33 cellular contexts compared by ENCODE assay signal in genomic region chr21:32322103-32322502, GRCh38. TPM values are rescaled to one million over a fixed set of nuclear protein-coding genes. Genes with fewer than 3 reads are reported as not detected.
"Had no signal": no experiment of that assay in that cellular context is flagged by ENCODE, and none has a peak within 500 bp of the region (broad histone marks: within the 10 kb centered on the region; RNA-seq: fewer than 3 reads in every experiment).

No MANE protein-coding gene starts in this region.

- H3K4me3 ChIP-seq: adrenal gland, body of pancreas, dorsolateral prefrontal cortex, heart left ventricle had no signal

- H3K4me1 Mint-ChIP-seq: activated CD8-positive, alpha-beta memory T cell treated with anti-CD3 and anti-CD28 coated beads, Interleukin-2, amount 10 ng/mL, durations not matched to agents 7 days and 5 days; activated naive CD4-positive, alpha-beta T cell treated with anti-CD3 and anti-CD28 coated beads, Interleukin-2, amount 50 U/mL, for 24 hours; activated naive CD8-positive, alpha-beta T cell treated with anti-CD3 and anti-CD28 coated beads, Interleukin-2, amount 50 U/mL, for 24 hours had no signal

- H3K4me1 ChIP-seq: adrenal gland, body of pancreas had no signal

- H3K27ac Mint-ChIP-seq: activated CD4-positive, alpha-beta memory T cell treated with anti-CD3 and anti-CD28 coated beads for 36 hours; activated CD4-positive, alpha-beta T cell treated with anti-CD3 and anti-CD28 coated beads for 36 hours; activated CD4-positive, alpha-beta T cell treated with anti-CD3 and anti-CD28 coated beads, Interleukin-2, amount 10 ng/mL, durations not matched to agents 24 days and 14 days; activated CD8-positive, alpha-beta memory T cell treated with anti-CD3 and anti-CD28 coated beads, Interleukin-2, amount 10 ng/mL, durations not matched to agents 7 days and 5 days; activated CD8-positive, alpha-beta T cell treated with anti-CD3 and anti-CD28 coated beads, Interleukin-2, amount 10 ng/mL, durations not matched to agents 7 days and 5 days; activated naive CD4-positive, alpha-beta T cell treated with anti-CD3 and anti-CD28 coated beads for 36 hours; activated naive CD4-positive, alpha-beta T cell treated with anti-CD3 and anti-CD28 coated beads, Interleukin-2, amount 50 U/mL, for 24 hours; activated naive CD8-positive, alpha-beta T cell treated with anti-CD3 and anti-CD28 coated beads, Interleukin-2, amount 50 U/mL, for 24 hours; activated T-helper 1 cell treated with anti-CD3 and anti-CD28 coated beads, Interleukin-12 subunit alpha, Interleukin-12 subunit beta, Interleukin-2, Interleukin-4 antibody, amounts not matched to agents 30 ng/mL and 10 ng/mL and 1 ng/mL, durations not matched to agents 14 hours and 24 hours and 36 hours; activated T-helper 2 cell treated with anti-CD3 and anti-CD28 coated beads, Interferon-gamma antibody, Interleukin-2, Interleukin-4, amounts not matched to agents 10 μg/mL and 5 μg/mL and 100 μg/mL, durations not matched to agents 14 hours and 24 hours and 36 hours; dendritic cell treated with granulocyte-macrophage colony-stimulating factor and Interleukin-4, amounts not matched to agents 40 ng/mL and 50 ng/mL, for 4 days; endodermal cell had no signal

- H3K27me3 ChIP-seq: adrenal gland, body of pancreas, dorsolateral prefrontal cortex, heart left ventricle had no signal

- H3K9me3 ChIP-seq: adrenal gland, body of pancreas, heart left ventricle had no signal

- H3K9me3 Mint-ChIP-seq: activated CD4-positive, alpha-beta memory T cell treated with anti-CD3 and anti-CD28 coated beads for 36 hours; activated CD4-positive, alpha-beta T cell treated with anti-CD3 and anti-CD28 coated beads, Interleukin-2, amount 10 ng/mL, durations not matched to agents 24 days and 14 days; activated naive CD4-positive, alpha-beta T cell treated with anti-CD3 and anti-CD28 coated beads for 36 hours; activated naive CD4-positive, alpha-beta T cell treated with anti-CD3 and anti-CD28 coated beads, Interleukin-2, amount 50 U/mL, for 24 hours; activated naive CD8-positive, alpha-beta T cell treated with anti-CD3 and anti-CD28 coated beads for 36 hours; activated naive CD8-positive, alpha-beta T cell treated with anti-CD3 and anti-CD28 coated beads, Interleukin-2, amount 50 U/mL, for 24 hours; activated T-cell treated with anti-CD3 and anti-CD28 coated beads, Interleukin-2, amount 50 U/mL, for 4 hours; activated T-helper 1 cell treated with anti-CD3 and anti-CD28 coated beads, Interleukin-12 subunit alpha, Interleukin-12 subunit beta, Interleukin-2, Interleukin-4 antibody, amounts not matched to agents 30 ng/mL and 10 ng/mL and 1 ng/mL, durations not matched to agents 14 hours and 24 hours and 36 hours; activated T-helper 2 cell treated with anti-CD3 and anti-CD28 coated beads, Interferon-gamma antibody, Interleukin-2, Interleukin-4, amounts not matched to agents 10 μg/mL and 5 μg/mL and 100 μg/mL, durations not matched to agents 14 hours and 24 hours and 36 hours; dendritic cell treated with granulocyte-macrophage colony-stimulating factor and Interleukin-4, amounts not matched to agents 40 ng/mL and 50 ng/mL, for 4 days; endodermal cell had no signal

- H3K27ac ChIP-seq: adrenal gland, body of pancreas, heart left ventricle had no signal

- DNase-seq: activated CD4-positive, alpha-beta memory T cell treated with anti-CD3 and anti-CD28 coated beads for 36 hours; activated CD4-positive, alpha-beta T cell treated with anti-CD3 and anti-CD28 coated beads for 36 hours; activated CD4-positive, alpha-beta T cell treated with anti-CD3 and anti-CD28 coated beads, Interleukin-2, amount 10 ng/mL, durations not matched to agents 24 days and 14 days; activated CD4-positive, CD25-positive, alpha-beta regulatory T cell; activated CD4-positive, CD25-positive, alpha-beta regulatory T cell treated with anti-CD3 and anti-CD28 coated beads, Interleukin-2, amount 50 U/mL, for 72 hours; activated CD8-positive, alpha-beta memory T cell treated with anti-CD3 and anti-CD28 coated beads, Interleukin-2, amount 10 ng/mL, durations not matched to agents 7 days and 5 days; activated CD8-positive, alpha-beta memory T cell treated with anti-CD3 and anti-CD28 coated beads, Interleukin-2, amount 50 U/mL, for 4 hours; activated CD8-positive, alpha-beta T cell treated with anti-CD3 and anti-CD28 coated beads, Interleukin-2, amount 10 ng/mL, durations not matched to agents 7 days and 5 days; activated naive CD4-positive, alpha-beta T cell treated with anti-CD3 and anti-CD28 coated beads for 36 hours; activated naive CD8-positive, alpha-beta T cell treated with anti-CD3 and anti-CD28 coated beads for 36 hours; activated naive CD8-positive, alpha-beta T cell treated with anti-CD3 and anti-CD28 coated beads, Interleukin-2, amount 50 U/mL, for 24 hours; activated T-cell treated with anti-CD3 and anti-CD28 coated beads for 4 hours; activated T-cell treated with anti-CD3 and anti-CD28 coated beads, Interleukin-2, amount 50 U/mL, for 4 hours; aorta; body of pancreas; caudate nucleus; effector memory CD4-positive, alpha-beta T cell; glutamatergic neuron; heart left ventricle; T-helper 2 cell had no signal

- ATAC-seq: activated CD4-positive, alpha-beta T cell treated with anti-CD3 and anti-CD28 coated beads for 36 hours; activated CD8-positive, alpha-beta memory T cell treated with anti-CD3 and anti-CD28 coated beads, Interleukin-2, amount 10 ng/mL, durations not matched to agents 7 days and 5 days; activated CD8-positive, alpha-beta T cell treated with anti-CD3 and anti-CD28 coated beads, Interleukin-2, amount 10 ng/mL, durations not matched to agents 7 days and 5 days; activated T-cell treated with anti-CD3 and anti-CD28 coated beads, Interleukin-2, amount 50 U/mL, for 4 hours; body of pancreas; esophagus mucosa had no signal

- H3K4me3 Mint-ChIP-seq: activated CD4-positive, alpha-beta memory T cell treated with anti-CD3 and anti-CD28 coated beads for 36 hours; activated CD4-positive, alpha-beta T cell treated with anti-CD3 and anti-CD28 coated beads for 36 hours; activated CD4-positive, alpha-beta T cell treated with anti-CD3 and anti-CD28 coated beads, Interleukin-2, amount 10 ng/mL, durations not matched to agents 24 days and 14 days; activated CD8-positive, alpha-beta memory T cell treated with anti-CD3 and anti-CD28 coated beads, Interleukin-2, amount 10 ng/mL, durations not matched to agents 7 days and 5 days; activated CD8-positive, alpha-beta T cell treated with anti-CD3 and anti-CD28 coated beads, Interleukin-2, amount 10 ng/mL, durations not matched to agents 7 days and 5 days; activated naive CD4-positive, alpha-beta T cell treated with anti-CD3 and anti-CD28 coated beads for 36 hours; activated naive CD4-positive, alpha-beta T cell treated with anti-CD3 and anti-CD28 coated beads, Interleukin-2, amount 50 U/mL, for 24 hours; activated naive CD8-positive, alpha-beta T cell treated with anti-CD3 and anti-CD28 coated beads for 36 hours; activated naive CD8-positive, alpha-beta T cell treated with anti-CD3 and anti-CD28 coated beads, Interleukin-2, amount 50 U/mL, for 24 hours; activated T-cell treated with anti-CD3 and anti-CD28 coated beads, Interleukin-2, amount 50 U/mL, for 4 hours; activated T-helper 1 cell treated with anti-CD3 and anti-CD28 coated beads, Interleukin-12 subunit alpha, Interleukin-12 subunit beta, Interleukin-2, Interleukin-4 antibody, amounts not matched to agents 30 ng/mL and 10 ng/mL and 1 ng/mL, durations not matched to agents 14 hours and 24 hours and 36 hours; dendritic cell treated with granulocyte-macrophage colony-stimulating factor and Interleukin-4, amounts not matched to agents 40 ng/mL and 50 ng/mL, for 4 days; endodermal cell had no signal

- H3K27me3 Mint-ChIP-seq: activated CD4-positive, alpha-beta memory T cell treated with anti-CD3 and anti-CD28 coated beads for 36 hours; activated CD4-positive, alpha-beta T cell treated with anti-CD3 and anti-CD28 coated beads for 36 hours; activated CD4-positive, alpha-beta T cell treated with anti-CD3 and anti-CD28 coated beads, Interleukin-2, amount 10 ng/mL, durations not matched to agents 24 days and 14 days; activated CD8-positive, alpha-beta memory T cell treated with anti-CD3 and anti-CD28 coated beads, Interleukin-2, amount 10 ng/mL, durations not matched to agents 7 days and 5 days; activated naive CD4-positive, alpha-beta T cell treated with anti-CD3 and anti-CD28 coated beads, Interleukin-2, amount 50 U/mL, for 24 hours; activated naive CD8-positive, alpha-beta T cell treated with anti-CD3 and anti-CD28 coated beads for 36 hours; activated naive CD8-positive, alpha-beta T cell treated with anti-CD3 and anti-CD28 coated beads, Interleukin-2, amount 50 U/mL, for 24 hours; dendritic cell treated with granulocyte-macrophage colony-stimulating factor and Interleukin-4, amounts not matched to agents 40 ng/mL and 50 ng/mL, for 4 days had no signal

RNA-seq across cellular contexts. Expression of gene MRAP, which starts 23.4 kb away (rescaled TPM):
- total RNA-seq: activated CD4-positive, alpha-beta memory T cell treated with anti-CD3 and anti-CD28 coated beads for 36 hours; activated CD4-positive, alpha-beta T cell treated with anti-CD3 and anti-CD28 coated beads for 36 hours; activated CD4-positive, alpha-beta T cell treated with anti-CD3 and anti-CD28 coated beads, Interleukin-2, amount 10 ng/mL, durations not matched to agents 24 days and 14 days; activated CD8-positive, alpha-beta memory T cell treated with anti-CD3 and anti-CD28 coated beads for 36 hours; activated CD8-positive, alpha-beta memory T cell treated with anti-CD3 and anti-CD28 coated beads, Interleukin-2, amount 10 ng/mL, durations not matched to agents 7 days and 5 days; activated CD8-positive, alpha-beta T cell treated with anti-CD3 and anti-CD28 coated beads, Interleukin-2, amount 10 ng/mL, durations not matched to agents 7 days and 5 days; activated naive CD4-positive, alpha-beta T cell treated with anti-CD3 and anti-CD28 coated beads for 36 hours; activated naive CD8-positive, alpha-beta T cell treated with anti-CD3 and anti-CD28 coated beads for 36 hours; activated T-cell treated with anti-CD3 and anti-CD28 coated beads, Interleukin-2, amount 50 U/mL, for 4 hours; activated T-helper 1 cell treated with anti-CD3 and anti-CD28 coated beads, Interleukin-12 subunit alpha, Interleukin-12 subunit beta, Interleukin-2, Interleukin-4 antibody, amounts not matched to agents 30 ng/mL and 10 ng/mL and 1 ng/mL, durations not matched to agents 14 hours and 24 hours and 36 hours; activated T-helper 2 cell treated with anti-CD3 and anti-CD28 coated beads, Interferon-gamma antibody, Interleukin-2, Interleukin-4, amounts not matched to agents 10 μg/mL and 5 μg/mL and 100 μg/mL, durations not matched to agents 14 hours and 24 hours and 36 hours; chondrocyte; endodermal cell; epithelial cell of proximal tubule; esophagus mucosa; frontal cortex; T-helper 1 cell treated with Interleukin-12 subunit alpha and Interleukin-12 subunit beta and Interleukin-4 antibody, amounts not matched to agents 30 ng/mL and 1 ng/mL, for 36 hours had no signal
